In genomic region chr17:57916925-57917858, GRCh38 we compare ENCODE assay signal across 9 cellular contexts. TPM values are rescaled to one million over a fixed set of nuclear protein-coding genes. Genes with fewer than 3 reads are reported as not detected.
A peak's percentile ranks its signal among the peaks of the same experiment; 100 is the strongest.
DNase-seq lines count a peak whose midpoint lies in the region; ATAC-seq, FAIRE-seq and TF ChIP-seq lines count a peak whose summit lies in the region.
"Had no signal": no experiment of that assay in that cellular context is flagged by ENCODE, and none has a peak within 500 bp of the region (broad histone marks: within the 10 kb centered on the region; RNA-seq: fewer than 3 reads in every experiment).

No MANE protein-coding gene starts in this region.

- no peak overlapping the region for H3K4me3 Mint-ChIP-seq in activated naive CD4-positive, alpha-beta T cell treated with anti-CD3 and anti-CD28 coated beads for 36 hours

- no peaks in the 10 kb centered on the region for H3K36me3 Mint-ChIP-seq in activated naive CD4-positive, alpha-beta T cell treated with anti-CD3 and anti-CD28 coated beads for 36 hours (ENCODE audit: low read depth)

- H2BK5ac ChIP-seq in mesenchymal stem cell (ENCODE audit: low read depth, low read length, poor library complexity, severe bottlenecking) = no peak overlapping the region

- no peak overlapping the region for H2BK15ac ChIP-seq in mesenchymal stem cell (ENCODE audit: low read depth, poor library complexity, severe bottlenecking)

- intact Hi-C loops in activated naive CD4-positive, alpha-beta T cell treated with anti-CD3 and anti-CD28 coated beads for 36 hours (cut with micrococcal nuclease) = loop anchor here (1.0 kb wide), 1 partner anchor 78 kb away; no protein-coding TSS in a partner anchor

- peak overlapping the region in 1 of 2 experiments; percentile 34 for H3K4ac ChIP-seq in mesenchymal stem cell (ENCODE audit: low read depth in 1 of 2, low read length in 2 of 2)

- no peaks in the 10 kb centered on the region for H3K4me1 Mint-ChIP-seq in activated naive CD4-positive, alpha-beta T cell treated with anti-CD3 and anti-CD28 coated beads for 36 hours (ENCODE audit: low read depth)

- peak overlapping the region; percentile 16 for H4K8ac ChIP-seq in mesenchymal stem cell (ENCODE audit: low read length)

- no peak overlapping the region for H3K4me3 ChIP-seq in mesenchymal stem cell (ENCODE audit: insufficient read depth in 1 of 2, low read depth in 1 of 2, low read length in 2 of 2)
- no peak overlapping the region for H3K4me3 ChIP-seq in H7 (ENCODE audit: insufficient read depth, low read depth, low read length)

- 86% methylated on average over 9 of the region's 9 CpGs for WGBS in mesenchymal stem cell

- no peak for ATAC-seq in GM21423 (IDR thresholded peaks at IDR 0.05; ENCODE audit: unreplicated experiment)

- H2AFZ ChIP-seq in mesenchymal stem cell (ENCODE audit: low read depth, low read length) = no peak overlapping the region

- no peak overlapping the region for H3K27ac Mint-ChIP-seq in activated naive CD4-positive, alpha-beta T cell treated with anti-CD3 and anti-CD28 coated beads for 36 hours

- no peak overlapping the region for H3K9ac ChIP-seq in mesenchymal stem cell (ENCODE audit: low read length)

- peak overlapping the region; percentile 5 for H2AK5ac ChIP-seq in mesenchymal stem cell (ENCODE audit: low read length, severe bottlenecking)

- H3K27me3 ChIP-seq in mesenchymal stem cell (ENCODE audit: control insufficient read depth in 1 of 2, insufficient read depth in 1 of 2, low read length in 2 of 2) (no peaks in the 10 kb centered on the region), H7 (ENCODE audit: control insufficient read depth, insufficient read depth, low read length) (no peaks in the 10 kb centered on the region)

- no peaks in the 10 kb centered on the region for H3K27me3 Mint-ChIP-seq in activated naive CD4-positive, alpha-beta T cell treated with anti-CD3 and anti-CD28 coated beads for 36 hours (ENCODE audit: low read depth)

- TF ChIP-seq CTCF in D721Med (IDR thresholded peaks at IDR 0.05; ENCODE audit: insufficient read depth, missing control alignments) = peak; percentile 28

- peak overlapping the region in 1 of 2 experiments; percentile 67 for H3K18ac ChIP-seq in mesenchymal stem cell (ENCODE audit: low read depth in 1 of 2, low read length in 2 of 2)

- H2BK12ac ChIP-seq in mesenchymal stem cell (ENCODE audit: low read length in 2 of 2) = peak overlapping the region in 1 of 2 experiments; percentile 80

- no peak for DNase-seq in D721Med (ENCODE audit: insufficient read length, low spot score)
- peak; percentile 54 to 90 (median 89) for DNase-seq in NCI-H1417 (lab: John Stamatoyannopoulos, UW)
- peak; percentile 45 for DNase-seq in activated naive CD4-positive, alpha-beta T cell treated with anti-CD3 and anti-CD28 coated beads for 36 hours
- DNase-seq in mesenchymal stem cell = no peak
- DNase-seq in iPS-NIHi7 (ENCODE audit: extremely low spot score) = no peak
- no peak for DNase-seq in H7
- no peak for DNase-seq in NCI-H446 (lab: John Stamatoyannopoulos, UW)

- H3K9me3 ChIP-seq in mesenchymal stem cell (ENCODE audit: control insufficient read depth, low read length) = no peaks in the 10 kb centered on the region

- H3K27ac ChIP-seq in mesenchymal stem cell (ENCODE audit: low read length, poor library complexity, severe bottlenecking) = no peak overlapping the region
- H3K27ac ChIP-seq: HL-60 had no signal

- H3K14ac ChIP-seq in mesenchymal stem cell (ENCODE audit: low read length in 2 of 2) = no peak overlapping the region

- H2BK120ac ChIP-seq in mesenchymal stem cell (ENCODE audit: low read depth, low read length) = no peak overlapping the region

- no peaks in the 10 kb centered on the region for H3K9me3 Mint-ChIP-seq in activated naive CD4-positive, alpha-beta T cell treated with anti-CD3 and anti-CD28 coated beads for 36 hours

- no peak overlapping the region for H3K23ac ChIP-seq in mesenchymal stem cell (ENCODE audit: low read length in 2 of 2)

- FAIRE-seq in D721Med (lab: Jason Lieb, UNC) = no peak

- H3K79me1 ChIP-seq in mesenchymal stem cell (replicated peaks; ENCODE audit: low read length, poor library complexity, severe bottlenecking) = peaks cover 47% of the 10 kb centered on the region

- CTCF ChIA-PET in activated naive CD4-positive, alpha-beta T cell treated with anti-CD3 and anti-CD28 coated beads for 36 hours (lab: Charles Lee) = interaction anchor here (0.5 to 1.0 kb wide), 2 partner anchors 125 to 256 kb away, joined by 3 read pairs; no protein-coding TSS in a partner anchor

- peaks cover 32% of the 10 kb centered on the region for H3K4me1 ChIP-seq in mesenchymal stem cell (ENCODE audit: control insufficient read depth, insufficient read depth, low read depth, low read length)

- H4K91ac ChIP-seq in mesenchymal stem cell (ENCODE audit: low read length) = no peak overlapping the region

- H3K36me3 ChIP-seq in mesenchymal stem cell (ENCODE audit: control insufficient read depth in 1 of 2, insufficient read depth in 2 of 2, low read depth in 1 of 2, low read length in 2 of 2) (peaks cover 3 to 7% of the 10 kb centered on the region in 2 experiments), H7 (replicated peaks; ENCODE audit: control insufficient read depth, insufficient read depth, low read length) (no peaks in the 10 kb centered on the region)

- H3K4me2 ChIP-seq in mesenchymal stem cell (ENCODE audit: low read length, poor library complexity, severe bottlenecking) = no peak overlapping the region

RNA-seq across cellular contexts. Expression of gene CUEDC1, which starts 38.0 kb away (rescaled TPM):
- total RNA-seq in activated naive CD4-positive, alpha-beta T cell treated with anti-CD3 and anti-CD28 coated beads for 36 hours = under 1 TPM; 0.47 to 0.69 TPM
- 23.1 TPM for polyA plus RNA-seq in mesenchymal stem cell (2013, experiment 1 of 2)
- 22.1 TPM for polyA plus RNA-seq in mesenchymal stem cell (2013, experiment 2 of 2)
- total RNA-seq in H7 (2014; rRNA removed; shearing (Covaris generic)) = 8.1 and 13.9 TPM in 2 replicates

Comparison
In these comparisons a context has a peak if more than half of its experiments do, and no peak if none do; other contexts are left out.
1. DNase-seq: peak in NCI-H1417 (3 of 3) and activated naive CD4-positive, alpha-beta T cell treated with anti-CD3 and anti-CD28 coated beads for 36 hours (single experiment); none in D721Med (single experiment), mesenchymal stem cell (single experiment), iPS-NIHi7 (single experiment), H7 (single experiment) and NCI-H446 (0 of 2).